In the genomic region with DNA sequence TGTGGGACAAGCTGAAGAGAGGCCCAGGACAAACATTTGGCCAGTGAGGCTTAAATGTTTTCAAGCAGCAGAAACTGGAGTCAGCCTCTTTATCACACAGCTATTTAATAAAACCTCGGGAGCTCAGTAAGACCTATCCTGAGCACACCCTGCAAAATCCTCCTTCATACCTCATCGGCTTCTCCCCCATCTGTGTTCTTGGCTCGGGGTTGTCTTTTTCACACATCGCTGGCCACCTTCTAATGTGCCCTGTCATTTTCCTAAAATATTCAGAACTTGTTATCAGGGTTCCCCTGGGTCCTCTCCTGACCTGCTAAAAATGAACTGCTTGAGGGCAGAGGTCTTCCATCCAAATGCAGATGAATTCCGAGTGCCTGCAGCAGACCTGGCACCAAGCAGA, we compare ENCODE assay signal across 28 cellular contexts.
DNase-seq lines count a peak whose midpoint lies in the region; ATAC-seq and TF ChIP-seq lines count a peak whose summit lies in the region.
"Had no signal": no experiment of that assay in that cellular context is flagged by ENCODE, and none has a peak within 500 bp of the region (broad histone marks: within the 10 kb centered on the region; RNA-seq: fewer than 3 reads in every experiment).

No MANE protein-coding gene starts in this region.

- H3K4me3 ChIP-seq in right atrium auricular region (peak overlapping the region in 1 of 2 donors; percentile 11), stomach (no peak overlapping the region)
- H3K4me3 ChIP-seq: ascending aorta, dorsolateral prefrontal cortex, pancreas, suprapubic skin had no signal

- H3K9me3 Mint-ChIP-seq in activated T-cell treated with anti-CD3 and anti-CD28 coated beads, Interleukin-2, amount 50 U/mL, for 4 hours, result peaks cover 6% of the 10 kb centered on the region
- H3K9me3 Mint-ChIP-seq: activated CD8-positive, alpha-beta T cell treated with anti-CD3 and anti-CD28 coated beads for 36 hours; activated naive CD8-positive, alpha-beta T cell treated with anti-CD3 and anti-CD28 coated beads, Interleukin-2, amount 10 ng/mL, durations not matched to agents 7 days and 5 days; CD8-positive, alpha-beta T cell had no signal

- TF ChIP-seq POLR2A in stomach (IDR thresholded peaks at IDR 0.05), result no peak

- H3K27me3 ChIP-seq in right atrium auricular region, result no peaks in the 10 kb centered on the region
- no peaks in the 10 kb centered on the region for H3K27me3 ChIP-seq in stomach
- H3K27me3 ChIP-seq: ascending aorta, dorsolateral prefrontal cortex, suprapubic skin had no signal

- TF ChIP-seq EP300 in stomach (IDR thresholded peaks at IDR 0.05), result no peak

- DNase-seq in Right ventricle myocardium inferior (ENCODE audit: missing footprints), result no peak
- no peak for DNase-seq in cardiac septum (ENCODE audit: low spot score)
- peak; percentile 76 for DNase-seq in cerebellum (ENCODE audit: low spot score)
- DNase-seq in right atrium auricular region (ENCODE audit: low spot score), result no peak
- no peak for DNase-seq in posterior cingulate gyrus
- no peak for DNase-seq in stomach
- no peak for DNase-seq in activated T-cell treated with anti-CD3 and anti-CD28 coated beads, Interleukin-2, amount 50 U/mL, for 4 hours
- DNase-seq: activated CD8-positive, alpha-beta T cell treated with anti-CD3 and anti-CD28 coated beads for 36 hours; activated naive CD8-positive, alpha-beta T cell treated with anti-CD3 and anti-CD28 coated beads, Interleukin-2, amount 10 ng/mL, durations not matched to agents 7 days and 5 days; CD8-positive, alpha-beta T cell; central memory CD4-positive, alpha-beta T cell; DMS79; dorsolateral prefrontal cortex; GF-D8; H7; kidney; NCI-H1694; NCI-H82; pancreas; SK-N-SH; stimulated activated CD4-positive, alpha-beta T cell treated with anti-CD3 and anti-CD28 coated beads, Interleukin-4, amount 100 ng/mL, for 24 hours; T-helper 17 cell had no signal

- H3K9me3 ChIP-seq in right atrium auricular region, result no peaks in the 10 kb centered on the region
- peaks cover 0 to 4% (median 0%) of the 10 kb centered on the region in 4 donors for H3K9me3 ChIP-seq in stomach
- H3K9me3 ChIP-seq: ascending aorta, pancreas, SK-N-SH, suprapubic skin had no signal

- no peak overlapping the region for H3K4me3 Mint-ChIP-seq in activated T-cell treated with anti-CD3 and anti-CD28 coated beads, Interleukin-2, amount 50 U/mL, for 4 hours
- H3K4me3 Mint-ChIP-seq: activated CD8-positive, alpha-beta T cell treated with anti-CD3 and anti-CD28 coated beads for 36 hours; activated naive CD8-positive, alpha-beta T cell treated with anti-CD3 and anti-CD28 coated beads, Interleukin-2, amount 10 ng/mL, durations not matched to agents 7 days and 5 days; CD8-positive, alpha-beta T cell; T-helper 17 cell had no signal

- WGBS in stomach, 5 donors, result 86 to 93% (median 88%) methylated on average over 5 of the region's 5 CpGs

- no peak for TF ChIP-seq CTCF in right atrium auricular region (IDR thresholded peaks at IDR 0.05)
- no peak for TF ChIP-seq CTCF in stomach (IDR thresholded peaks at IDR 0.05)

- H3K36me3 Mint-ChIP-seq in activated T-cell treated with anti-CD3 and anti-CD28 coated beads, Interleukin-2, amount 50 U/mL, for 4 hours (ENCODE audit: insufficient read depth), result no peaks in the 10 kb centered on the region
- H3K36me3 Mint-ChIP-seq: activated naive CD8-positive, alpha-beta T cell treated with anti-CD3 and anti-CD28 coated beads, Interleukin-2, amount 10 ng/mL, durations not matched to agents 7 days and 5 days; CD8-positive, alpha-beta T cell; stimulated activated memory B cell treated with anti-CD40 and anti-IgM and Interleukin-4, amounts not matched to agents 10 μg/mL and 1 μg/mL and 100 μg/mL, for 72 hours had no signal

- H3K27me3 Mint-ChIP-seq in activated T-cell treated with anti-CD3 and anti-CD28 coated beads, Interleukin-2, amount 50 U/mL, for 4 hours (ENCODE audit: low read depth), result peaks cover 10% of the 10 kb centered on the region
- H3K27me3 Mint-ChIP-seq: stimulated activated memory B cell treated with anti-CD40 and anti-IgM and Interleukin-4, amounts not matched to agents 10 μg/mL and 1 μg/mL and 100 μg/mL, for 72 hours had no signal

- H3K27ac ChIP-seq in right atrium auricular region, result peak overlapping the region; percentile 73 to 90
- H3K27ac ChIP-seq in stomach, result no peak overlapping the region
- H3K27ac ChIP-seq: dorsolateral prefrontal cortex, pancreas, RWPE1 had no signal

- intact Hi-C loops in Right ventricle myocardium inferior (cut with DNase I), result no loop called here
- intact Hi-C loops in cardiac septum (cut with DNase I), result loop anchor here (2.0 to 10.0 kb wide), 3 partner anchors 147 to 601 kb away; no protein-coding TSS in a partner anchor
- intact Hi-C loops in posterior cingulate gyrus (cut with DNase I), result no loop called here
- intact Hi-C loops in stomach (cut with DNase I; ENCODE audit: low total_unique reads), result no loop called here

- ATAC-seq in Right ventricle myocardium inferior, result peak; percentile 35
- no peak for ATAC-seq in activated T-cell treated with anti-CD3 and anti-CD28 coated beads, Interleukin-2, amount 50 U/mL, for 4 hours
- ATAC-seq in GM19452 (IDR thresholded peaks at IDR 0.05; ENCODE audit: unreplicated experiment), result no peak
- ATAC-seq: activated CD8-positive, alpha-beta T cell treated with anti-CD3 and anti-CD28 coated beads for 36 hours; CD8-positive, alpha-beta T cell; pancreas; sciatic nerve; stimulated activated memory B cell treated with anti-CD40 and anti-IgM and Interleukin-4, amounts not matched to agents 10 μg/mL and 1 μg/mL and 100 μg/mL, for 72 hours; T-helper 17 cell had no signal

- H3K4me1 Mint-ChIP-seq in activated T-cell treated with anti-CD3 and anti-CD28 coated beads, Interleukin-2, amount 50 U/mL, for 4 hours (ENCODE audit: low read depth), result peaks cover 8% of the 10 kb centered on the region

- H3K4me1 ChIP-seq in right atrium auricular region (peaks cover 0 to 42% of the 10 kb centered on the region in 2 donors), stomach (peaks cover 0 to 6% (median 0%) of the 10 kb centered on the region in 4 donors)
- H3K4me1 ChIP-seq: pancreas had no signal

- no peaks in the 10 kb centered on the region for H3K36me3 ChIP-seq in right atrium auricular region
- H3K36me3 ChIP-seq in stomach, result no peaks in the 10 kb centered on the region
- H3K36me3 ChIP-seq: ascending aorta, pancreas, suprapubic skin had no signal

Comparison
In these comparisons a context has a peak if more than half of its experiments do, and no peak if none do; other contexts are left out.
1. H3K27ac ChIP-seq: peak in right atrium auricular region (2 of 2); none in stomach (0 of 5).